ENCODE assay signal across 16 cellular contexts in the genomic region with DNA sequence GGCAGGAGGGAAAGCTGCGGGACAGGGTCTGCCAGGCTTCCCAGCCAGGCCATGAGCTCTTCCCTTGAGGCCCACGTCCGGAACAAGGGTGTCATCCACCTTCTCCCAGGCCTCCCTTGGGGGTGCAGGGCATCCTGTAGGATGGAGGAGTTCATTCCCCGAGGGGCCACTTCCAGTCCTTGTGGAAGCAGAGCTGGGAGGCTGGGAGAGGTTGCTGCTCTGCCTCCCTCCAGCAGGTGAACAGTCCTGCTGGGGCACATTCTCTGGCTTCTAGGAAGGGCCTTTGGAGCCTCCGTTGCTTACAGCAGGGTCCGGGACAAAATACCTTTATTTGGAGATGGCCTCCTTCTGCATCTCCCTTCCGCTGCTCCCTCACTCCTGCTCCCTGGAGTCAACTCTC. TPM values are rescaled to one million over a fixed set of nuclear protein-coding genes. Genes with fewer than 3 reads are reported as not detected.
"Had no signal": no experiment of that assay in that cellular context is flagged by ENCODE, and none has a peak within 500 bp of the region (broad histone marks: within the 10 kb centered on the region; RNA-seq: fewer than 3 reads in every experiment).

No MANE protein-coding gene starts in this region.

- ATAC-seq: activated T-cell treated with anti-CD3 and anti-CD28 coated beads, Interleukin-2, amount 50 U/mL, for 72 hours; naive thymus-derived CD8-positive, alpha-beta T cell; stimulated activated naive B cell treated with anti-CD40 and anti-IgM and Interleukin-4, amounts not matched to agents 10 μg/mL and 1 μg/mL and 100 μg/mL, for 72 hours had no signal

- H3K9me3 ChIP-seq: neutrophil, pancreas, thyroid gland had no signal

- H3K27me3 ChIP-seq: pancreas, thyroid gland had no signal

- DNase-seq: activated CD4-positive, alpha-beta T cell treated with anti-CD3 and anti-CD28 coated beads, Interleukin-2, amount 50 U/mL, for 1 hour; activated CD4-positive, CD25-positive, alpha-beta regulatory T cell treated with anti-CD3 and anti-CD28 coated beads, Interleukin-2, amount 50 U/mL, for 72 hours; activated T-cell treated with anti-CD3 and anti-CD28 coated beads, Interleukin-2, amount 50 U/mL, for 72 hours; amniotic stem cell; dermis blood vessel endothelial cell; effector memory CD4-positive, alpha-beta T cell; naive thymus-derived CD8-positive, alpha-beta T cell; spleen; stimulated activated naive B cell treated with anti-CD40 and anti-IgM and Interleukin-4, amounts not matched to agents 10 μg/mL and 1 μg/mL and 100 μg/mL, for 72 hours; T-helper 1 cell; T-helper 9 cell; thyroid gland had no signal

- H3K4me3 ChIP-seq: cardiac muscle cell, pancreas, spleen, thyroid gland had no signal

- H3K27ac ChIP-seq: cardiac muscle cell, neutrophil, spleen had no signal

- H3K36me3 ChIP-seq: cardiac muscle cell, neutrophil, pancreas, spleen, thyroid gland had no signal

RNA-seq across cellular contexts. Expression of a gene that starts 3.7 kb away (rescaled TPM):
- total RNA-seq: activated CD8-positive, alpha-beta memory T cell treated with anti-CD3 and anti-CD28 coated beads for 36 hours; naive thymus-derived CD8-positive, alpha-beta T cell had no signal
- polyA plus RNA-seq: cardiac muscle cell; naive thymus-derived CD8-positive, alpha-beta T cell had no signal
